1 cellular context compared by ENCODE assay signal in the genomic region with DNA sequence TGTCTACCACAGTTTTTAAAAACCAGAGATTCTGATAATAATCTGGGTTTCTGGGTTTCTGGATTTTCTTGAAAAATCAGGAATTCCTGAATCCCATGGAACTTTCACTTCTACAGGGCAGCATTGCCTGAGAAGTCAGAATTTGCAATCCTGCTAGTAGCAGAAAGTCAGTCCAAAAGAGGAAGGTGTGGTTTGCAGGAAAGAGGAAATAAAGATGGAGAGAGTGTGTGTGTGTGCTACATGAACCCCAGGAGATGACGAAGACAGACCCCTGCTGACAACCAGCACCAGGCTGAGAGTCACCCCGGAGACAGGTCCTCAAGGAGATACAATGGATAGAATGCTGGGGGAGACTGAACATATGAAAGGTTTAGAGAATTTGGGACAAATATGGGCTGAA.
TF ChIP-seq lines count a peak whose summit lies in the region.

No MANE protein-coding gene starts in this region.

TF ChIP-seq in SK-N-SH, 30 proteins besides CTCF, POLR2A, EP300 and RAD21 (continued from another document):
- TF ChIP-seq MEF2A (IDR thresholded peaks at IDR 0.05; ENCODE audit: borderline replicate concordance, low read depth) (no peak), RCOR1 (IDR thresholded peaks at IDR 0.05; ENCODE audit: low read length) (no peak), TEAD4 (IDR thresholded peaks at IDR 0.05; ENCODE audit: borderline replicate concordance, insufficient read depth) (no peak)
